ENCODE assay signal across 30 cellular contexts in genomic region chr3:107877936-107878335, GRCh38.
"Had no signal": no experiment of that assay in that cellular context is flagged by ENCODE, and none has a peak within 500 bp of the region (broad histone marks: within the 10 kb centered on the region; RNA-seq: fewer than 3 reads in every experiment).

No MANE protein-coding gene starts in this region.

- H3K4me3 ChIP-seq: coronary artery, esophagus muscularis mucosa, gastroesophageal sphincter, heart left ventricle, hepatocyte, lower lobe of right lung, ovary, psoas muscle, sigmoid colon, skin epidermis, spleen, thoracic aorta, transverse colon, vagina had no signal

- H3K36me3 ChIP-seq: esophagus muscularis mucosa, gastroesophageal sphincter, heart left ventricle, lower lobe of right lung, ovary, sigmoid colon, spleen, thoracic aorta, transverse colon, vagina had no signal

- H3K4me3 Mint-ChIP-seq: naive B cell; natural killer cell treated with Interleukin-12 subunit alpha and Interleukin-12 subunit beta and Interleukin-15 and Interleukin-18, amount 100 ng/mL, for 72 hours; neural crest cell; stimulated activated naive B cell treated with anti-CD40 and anti-IgM and Interleukin-4, amounts not matched to agents 10 μg/mL and 1 μg/mL and 100 μg/mL, for 72 hours; stimulated activated naive CD8-positive, alpha-beta T cell treated with anti-CD3 and anti-CD28 coated beads, Interleukin-15, Interleukin-2, amounts not matched to agents 100 ng/mL and 50 ng/mL, for 24 hours had no signal

- H3K4me2 ChIP-seq: hepatocyte had no signal

- H3K27me3 ChIP-seq: esophagus muscularis mucosa, foreskin keratinocyte, gastroesophageal sphincter, heart left ventricle, hepatocyte, ovary, sigmoid colon, spleen, transverse colon, vagina had no signal

- FAIRE-seq: endothelial cell of umbilical vein, islet of Langerhans had no signal

- H3K79me2 ChIP-seq: hepatocyte had no signal

- H3K36me3 Mint-ChIP-seq: naive B cell; natural killer cell treated with Interleukin-12 subunit alpha and Interleukin-12 subunit beta and Interleukin-15 and Interleukin-18, amount 100 ng/mL, for 72 hours; stimulated activated naive B cell treated with anti-CD40 and anti-IgM and Interleukin-4, amounts not matched to agents 10 μg/mL and 1 μg/mL and 100 μg/mL, for 72 hours had no signal

- DNase-seq: dermis blood vessel endothelial cell; effector memory CD4-positive, alpha-beta T cell; foreskin keratinocyte; heart left ventricle; kidney glomerular epithelial cell; left ventricle myocardium superior; lower lobe of right lung; naive B cell; nucleus accumbens; ovary; posterior cingulate gyrus; psoas muscle; right cardiac atrium; sigmoid colon; spleen; stimulated activated CD4-positive, alpha-beta T cell treated with anti-CD3 and anti-CD28 coated beads, Interleukin-4, amount 100 ng/mL, for 4 hours; stimulated activated naive B cell treated with anti-CD40 and anti-IgM and Interleukin-4, amounts not matched to agents 10 μg/mL and 1 μg/mL and 100 μg/mL, for 72 hours; transverse colon had no signal

- H2AFZ ChIP-seq: hepatocyte had no signal

- H3K4me1 ChIP-seq: foreskin keratinocyte, heart left ventricle, lower lobe of right lung, psoas muscle, sigmoid colon, spleen, transverse colon, vagina had no signal

- H3K27ac Mint-ChIP-seq: natural killer cell treated with Interleukin-12 subunit alpha and Interleukin-12 subunit beta and Interleukin-15 and Interleukin-18, amount 100 ng/mL, for 72 hours; stimulated activated naive B cell treated with anti-CD40 and anti-IgM and Interleukin-4, amounts not matched to agents 10 μg/mL and 1 μg/mL and 100 μg/mL, for 72 hours; stimulated activated naive CD8-positive, alpha-beta T cell treated with anti-CD3 and anti-CD28 coated beads, Interleukin-15, Interleukin-2, amounts not matched to agents 100 ng/mL and 50 ng/mL, for 24 hours had no signal

- H3K9me3 Mint-ChIP-seq: natural killer cell treated with Interleukin-12 subunit alpha and Interleukin-12 subunit beta and Interleukin-15 and Interleukin-18, amount 100 ng/mL, for 72 hours; stimulated activated naive CD8-positive, alpha-beta T cell treated with anti-CD3 and anti-CD28 coated beads, Interleukin-15, Interleukin-2, amounts not matched to agents 100 ng/mL and 50 ng/mL, for 24 hours had no signal

- H3K27me3 Mint-ChIP-seq: naive B cell; stimulated activated naive CD8-positive, alpha-beta T cell treated with anti-CD3 and anti-CD28 coated beads, Interleukin-15, Interleukin-2, amounts not matched to agents 100 ng/mL and 50 ng/mL, for 24 hours had no signal

- H3K9me3 ChIP-seq: esophagus muscularis mucosa, gastroesophageal sphincter, heart left ventricle, lower lobe of right lung, ovary, psoas muscle, sigmoid colon, spleen, thoracic aorta, transverse colon, vagina had no signal

- H3K27ac ChIP-seq: coronary artery, esophagus muscularis mucosa, foreskin keratinocyte, gastroesophageal sphincter, heart left ventricle, hepatocyte, lower lobe of right lung, ovary, psoas muscle, sigmoid colon, skin epidermis, spleen, thoracic aorta, transverse colon, vagina had no signal

- H3K4me1 Mint-ChIP-seq: naive B cell; neural crest cell; stimulated activated naive B cell treated with anti-CD40 and anti-IgM and Interleukin-4, amounts not matched to agents 10 μg/mL and 1 μg/mL and 100 μg/mL, for 72 hours had no signal
